Comparison of ENCODE assay signal across 20 cellular contexts in the genomic region with DNA sequence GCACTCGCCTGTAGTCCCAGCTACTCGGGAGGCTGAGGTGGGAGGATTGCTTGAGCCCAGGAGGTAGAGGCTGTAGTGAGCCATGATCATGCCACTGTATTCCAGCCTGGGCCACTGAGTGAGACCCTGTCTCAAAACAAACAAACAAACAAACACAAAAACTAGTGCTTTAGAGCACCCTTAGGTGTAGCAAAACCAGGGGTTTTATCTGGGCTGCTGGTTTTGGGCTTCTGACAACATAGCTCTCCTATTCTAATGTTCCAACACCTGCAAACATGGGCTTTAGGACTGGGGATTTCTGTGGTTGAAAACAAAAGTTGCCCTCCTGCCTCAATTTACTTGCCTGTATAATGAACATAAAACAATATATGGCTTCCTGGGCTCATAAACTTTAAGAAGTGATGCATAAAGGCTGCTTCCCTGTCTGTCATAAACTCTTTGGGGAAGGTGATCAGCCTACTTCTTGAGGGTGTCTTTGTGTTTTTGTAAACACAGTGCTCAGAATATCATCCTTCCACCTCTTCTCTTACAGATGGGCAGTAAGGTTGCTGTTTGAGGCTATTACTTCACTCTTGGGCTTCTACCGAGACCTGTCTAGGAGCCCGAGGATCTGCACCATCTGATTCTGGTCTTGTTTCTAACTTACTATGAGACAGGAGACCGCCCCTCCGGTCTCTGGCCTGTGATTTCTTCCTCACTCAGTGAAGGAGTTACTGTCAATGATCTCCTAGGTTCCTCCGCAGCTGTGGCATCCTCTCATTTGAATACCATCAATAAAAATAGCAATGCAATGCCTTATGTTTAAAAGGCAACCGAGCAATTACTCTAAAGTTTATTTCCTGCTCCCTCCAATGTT.
DNase-seq lines count a peak whose midpoint lies in the region; ATAC-seq and TF ChIP-seq lines count a peak whose summit lies in the region.
"Had no signal": no experiment of that assay in that cellular context is flagged by ENCODE, and none has a peak within 500 bp of the region (broad histone marks: within the 10 kb centered on the region; RNA-seq: fewer than 3 reads in every experiment).

No MANE protein-coding gene starts in this region.

- no peak for TF ChIP-seq CTCF in brain (conservative IDR thresholded peaks at IDR 0.05)
- no peak for TF ChIP-seq CTCF in neural progenitor cell (IDR thresholded peaks at IDR 0.05)

- CTCF ChIA-PET in activated CD8-positive, alpha-beta memory T cell treated with anti-CD3 and anti-CD28 coated beads, Interleukin-2, amount 10 ng/mL, durations not matched to agents 7 days and 5 days (lab: Charles Lee), result no interaction called here

- peaks cover 9% of the 10 kb centered on the region for H3F3A ChIP-seq in neural progenitor cell (ENCODE audit: low read depth)

- ATAC-seq in GM19397 (IDR thresholded peaks at IDR 0.05; ENCODE audit: unreplicated experiment) (peak; percentile 51), HG02981 (IDR thresholded peaks at IDR 0.05; ENCODE audit: unreplicated experiment) (peak; percentile 60), GM21515 (IDR thresholded peaks at IDR 0.05; ENCODE audit: unreplicated experiment) (no peak)
- no peak for ATAC-seq in activated CD8-positive, alpha-beta memory T cell treated with anti-CD3 and anti-CD28 coated beads, Interleukin-2, amount 10 ng/mL, durations not matched to agents 7 days and 5 days

- DNase-seq in neural progenitor cell (ENCODE audit: low spot score), result no peak
- no peak for DNase-seq in activated CD8-positive, alpha-beta memory T cell treated with anti-CD3 and anti-CD28 coated beads, Interleukin-2, amount 10 ng/mL, durations not matched to agents 7 days and 5 days
- no peak for DNase-seq in NCI-H2171 treated with DMSO at 0.1 percent for 48 hours (lab: John Stamatoyannopoulos, UW)
- no peak for DNase-seq in cardiac septum (ENCODE audit: low spot score)
- DNase-seq: AML-193; CD4-positive, alpha-beta T cell; DMS79; KBM-7; MV-4-11; NCI-H1417; NCI-H2029; NCI-H2171; NCI-H446 treated with DMSO at 0.1 percent for 48 hours; NCI-H748 treated with DMSO at 0.1 percent for 48 hours; PC-9; SJCRH30 had no signal

- H3K27ac ChIP-seq in neural progenitor cell, result no peak overlapping the region
- H3K27ac ChIP-seq: PC-9, SJCRH30 had no signal

- H3K4me2 ChIP-seq in neural progenitor cell, result no peak overlapping the region
- H3K4me2 ChIP-seq: PC-9 had no signal

- intact Hi-C loops in cardiac septum (cut with DNase I), result no loop called here

- H3K79me2 ChIP-seq in neural progenitor cell (ENCODE audit: low read depth), result no peaks in the 10 kb centered on the region

- H3K9me3 Mint-ChIP-seq in brain, result no peaks in the 10 kb centered on the region
- H3K9me3 Mint-ChIP-seq in neural progenitor cell, result peaks cover 3% of the 10 kb centered on the region
- no peaks in the 10 kb centered on the region for H3K9me3 Mint-ChIP-seq in activated CD8-positive, alpha-beta memory T cell treated with anti-CD3 and anti-CD28 coated beads, Interleukin-2, amount 10 ng/mL, durations not matched to agents 7 days and 5 days (ENCODE audit: low read depth)
- H3K9me3 Mint-ChIP-seq: CD4-positive, alpha-beta T cell had no signal

- no peaks in the 10 kb centered on the region for H3K36me3 ChIP-seq in neural progenitor cell
- H3K36me3 ChIP-seq: SJCRH30 had no signal

- H3K27me3 ChIP-seq in neural progenitor cell, result no peaks in the 10 kb centered on the region
- H3K27me3 ChIP-seq: SJCRH30 had no signal

- H4K20me1 ChIP-seq in neural progenitor cell (ENCODE audit: low read depth), result no peaks in the 10 kb centered on the region

- H3K27ac Mint-ChIP-seq in brain, result peak overlapping the region in 3 of 5 experiments; percentile 51 to 83 (median 80)
- peak overlapping the region; percentile 44 for H3K27ac Mint-ChIP-seq in neural progenitor cell
- H3K27ac Mint-ChIP-seq in activated CD8-positive, alpha-beta memory T cell treated with anti-CD3 and anti-CD28 coated beads, Interleukin-2, amount 10 ng/mL, durations not matched to agents 7 days and 5 days, result no peak overlapping the region
- H3K27ac Mint-ChIP-seq: CD4-positive, alpha-beta T cell had no signal

- H3K9ac ChIP-seq in neural progenitor cell, result no peak overlapping the region

- H3K27me3 Mint-ChIP-seq in brain, result peaks cover 5% of the 10 kb centered on the region
- peaks cover 23% of the 10 kb centered on the region for H3K27me3 Mint-ChIP-seq in neural progenitor cell (ENCODE audit: insufficient read depth, low read depth)
- no peaks in the 10 kb centered on the region for H3K27me3 Mint-ChIP-seq in activated CD8-positive, alpha-beta memory T cell treated with anti-CD3 and anti-CD28 coated beads, Interleukin-2, amount 10 ng/mL, durations not matched to agents 7 days and 5 days

- H3K4me3 Mint-ChIP-seq in brain (peak overlapping the region in 2 of 5 experiments; percentile 6 to 20), neural progenitor cell (no peak overlapping the region)
- no peak overlapping the region for H3K4me3 Mint-ChIP-seq in activated CD8-positive, alpha-beta memory T cell treated with anti-CD3 and anti-CD28 coated beads, Interleukin-2, amount 10 ng/mL, durations not matched to agents 7 days and 5 days
- H3K4me3 Mint-ChIP-seq: CD4-positive, alpha-beta T cell had no signal

- H3K36me3 Mint-ChIP-seq in brain, result no peaks in the 10 kb centered on the region
- H3K36me3 Mint-ChIP-seq in neural progenitor cell, result peaks cover 2% of the 10 kb centered on the region
- no peaks in the 10 kb centered on the region for H3K36me3 Mint-ChIP-seq in activated CD8-positive, alpha-beta memory T cell treated with anti-CD3 and anti-CD28 coated beads, Interleukin-2, amount 10 ng/mL, durations not matched to agents 7 days and 5 days

- no peak overlapping the region for H2AFZ ChIP-seq in neural progenitor cell (replicated peaks)
- H2AFZ ChIP-seq: PC-9 had no signal

- H3K9me3 ChIP-seq in neural progenitor cell (ENCODE audit: low read depth), result no peaks in the 10 kb centered on the region
- H3K9me3 ChIP-seq: SJCRH30 had no signal

- peaks cover 53% of the 10 kb centered on the region for H3K4me1 Mint-ChIP-seq in brain
- peaks cover 70% of the 10 kb centered on the region for H3K4me1 Mint-ChIP-seq in neural progenitor cell
- no peaks in the 10 kb centered on the region for H3K4me1 Mint-ChIP-seq in activated CD8-positive, alpha-beta memory T cell treated with anti-CD3 and anti-CD28 coated beads, Interleukin-2, amount 10 ng/mL, durations not matched to agents 7 days and 5 days

- H3K4me3 ChIP-seq in neural progenitor cell, result no peak overlapping the region
- H3K4me3 ChIP-seq: PC-9, SJCRH30 had no signal

- peaks cover 31% of the 10 kb centered on the region for H3K4me1 ChIP-seq in neural progenitor cell
- H3K4me1 ChIP-seq: SJCRH30 had no signal

Comparison
In these comparisons a context has a peak if more than half of its experiments do, and no peak if none do; other contexts are left out.
1. ATAC-seq: peak in GM19397 (single experiment) and HG02981 (single experiment); none in activated CD8-positive, alpha-beta memory T cell treated with anti-CD3 and anti-CD28 coated beads, Interleukin-2, amount 10 ng/mL, durations not matched to agents 7 days and 5 days (single experiment) and GM21515 (single experiment).